ENCODE assay signal across 7 cellular contexts in genomic region chr3:76842232-76842631, GRCh38.
"Had no signal": no experiment of that assay in that cellular context is flagged by ENCODE, and none has a peak within 500 bp of the region (broad histone marks: within the 10 kb centered on the region; RNA-seq: fewer than 3 reads in every experiment).

No MANE protein-coding gene starts in this region.

- H3K9me3 Mint-ChIP-seq: GM23338, H9 had no signal

- H3K27me3 Mint-ChIP-seq: IgD-negative memory B cell had no signal

- H3K27ac Mint-ChIP-seq: GM23338, H9, HFFc6, IgD-negative memory B cell had no signal

- H3K4me1 Mint-ChIP-seq: GM23338, H9, IgD-negative memory B cell had no signal

- DNase-seq: H9, HCEC 1CT, HFFc6, KG1 had no signal

- H3K36me3 Mint-ChIP-seq: IgD-negative memory B cell had no signal

- ATAC-seq: GM23338, K562 had no signal

- H3K4me3 Mint-ChIP-seq: GM23338, H9, HFFc6, IgD-negative memory B cell had no signal

- H3K4me3 ChIP-seq: GM23338, K562 had no signal
